ENCODE assay signal across 1 cellular context in genomic region chr16:81815429-81815766, GRCh38.
TF ChIP-seq lines count a peak whose summit lies in the region.

No MANE protein-coding gene starts in this region.

TF ChIP-seq in H1, 55 proteins besides CTCF, POLR2A, EP300 and RAD21:
- TF ChIP-seq MAFK (IDR thresholded peaks at IDR 0.05; ENCODE audit: low read depth, low read length) (no peak), CBX8 (IDR thresholded peaks at IDR 0.05; ENCODE audit: borderline replicate concordance, low read depth, low read length) (no peak), TAF1 (IDR thresholded peaks at IDR 0.05; ENCODE audit: low read depth, low read length) (no peak)
